Comparison of ENCODE assay signal across 20 cellular contexts in the genomic region with DNA sequence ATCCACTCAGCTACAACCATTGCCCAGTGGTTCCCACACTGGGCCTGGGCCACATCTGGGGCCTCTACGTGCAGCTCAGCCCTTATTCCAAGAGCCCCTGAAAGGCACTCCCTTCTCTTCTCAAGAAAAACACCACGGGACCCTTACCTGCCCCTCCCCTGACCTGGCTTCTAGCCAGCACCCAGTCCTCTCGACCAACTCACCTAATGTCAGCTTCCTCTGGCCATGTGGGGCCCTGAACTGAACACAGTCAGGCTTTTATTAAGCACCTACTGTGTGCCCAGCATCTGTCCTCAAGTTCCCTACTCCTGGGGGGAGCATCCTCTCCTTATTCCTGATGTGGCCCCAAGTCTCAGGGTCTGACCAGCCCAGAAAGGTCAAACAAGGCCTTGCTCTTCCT.
DNase-seq lines count a peak whose midpoint lies in the region; ATAC-seq and TF ChIP-seq lines count a peak whose summit lies in the region.
"Had no signal": no experiment of that assay in that cellular context is flagged by ENCODE, and none has a peak within 500 bp of the region (broad histone marks: within the 10 kb centered on the region; RNA-seq: fewer than 3 reads in every experiment).

No MANE protein-coding gene starts in this region.

- no peak for TF ChIP-seq CTCF in natural killer cell (IDR thresholded peaks at IDR 0.05)

- no peak for ATAC-seq in natural killer cell treated with Interleukin-12 subunit alpha and Interleukin-12 subunit beta and Interleukin-15 and Interleukin-18, amount 100 ng/mL, for 72 hours
- ATAC-seq in natural killer cell (no peak), HG02884 (IDR thresholded peaks at IDR 0.05; ENCODE audit: unreplicated experiment) (no peak), HG02885 (IDR thresholded peaks at IDR 0.05; ENCODE audit: poor library complexity, unreplicated experiment) (no peak)
- ATAC-seq: A549 had no signal

- peaks cover 6 to 9% of the 10 kb centered on the region in 2 donors for H3K27me3 Mint-ChIP-seq in natural killer cell treated with Interleukin-12 subunit alpha and Interleukin-12 subunit beta and Interleukin-15 and Interleukin-18, amount 100 ng/mL, for 72 hours
- H3K27me3 Mint-ChIP-seq in natural killer cell (ENCODE audit: low read depth in 2 of 2): peaks cover 6 to 20% of the 10 kb centered on the region in 2 donors

- peak; percentile 41 for DNase-seq in natural killer cell treated with Interleukin-12 subunit alpha and Interleukin-12 subunit beta and Interleukin-15 and Interleukin-18, amount 100 ng/mL, for 72 hours (ENCODE audit: low spot score)
- DNase-seq in natural killer cell (no peak), ecto neural progenitor cell (ENCODE audit: low spot score) (peak; percentile 31), posterior vena cava (ENCODE audit: low spot score) (peak; percentile 30), ureter (ENCODE audit: low spot score) (peak; percentile 28), NCI-H345 treated with DMSO at 0.1 percent for 48 hours (lab: John Stamatoyannopoulos, UW; ENCODE audit: unreplicated experiment) (no peak)
- DNase-seq: BE2C; DMS53; GDM1; NCI-H1092 treated with DMSO at 0.1 percent for 48 hours; NCI-H146; NCI-H2029; NCI-H2227 treated with DMSO at 0.1 percent for 48 hours; NCI-H510A treated with DMSO at 0.1 percent for 48 hours; NCI-H774; NK-92 treated with Interleukin-12 subunit alpha and Interleukin-12 subunit beta, amount 100 ng/mL, for 24 hours; SIG-M5 had no signal

- intact Hi-C loops in natural killer cell (cut with micrococcal nuclease): no loop called here
- intact Hi-C loops in posterior vena cava (cut with DNase I): no loop called here

- no peak overlapping the region for H3K4me3 Mint-ChIP-seq in natural killer cell treated with Interleukin-12 subunit alpha and Interleukin-12 subunit beta and Interleukin-15 and Interleukin-18, amount 100 ng/mL, for 72 hours
- no peak overlapping the region for H3K4me3 Mint-ChIP-seq in natural killer cell

- no peaks in the 10 kb centered on the region for H3K36me3 Mint-ChIP-seq in natural killer cell treated with Interleukin-12 subunit alpha and Interleukin-12 subunit beta and Interleukin-15 and Interleukin-18, amount 100 ng/mL, for 72 hours
- H3K36me3 Mint-ChIP-seq in natural killer cell: no peaks in the 10 kb centered on the region

- H3K9me3 Mint-ChIP-seq in natural killer cell treated with Interleukin-12 subunit alpha and Interleukin-12 subunit beta and Interleukin-15 and Interleukin-18, amount 100 ng/mL, for 72 hours: no peaks in the 10 kb centered on the region
- H3K9me3 Mint-ChIP-seq in natural killer cell: no peaks in the 10 kb centered on the region

- no peak overlapping the region for H3K27ac Mint-ChIP-seq in natural killer cell treated with Interleukin-12 subunit alpha and Interleukin-12 subunit beta and Interleukin-15 and Interleukin-18, amount 100 ng/mL, for 72 hours
- no peak overlapping the region for H3K27ac Mint-ChIP-seq in natural killer cell

- no peaks in the 10 kb centered on the region for H3K4me1 Mint-ChIP-seq in natural killer cell treated with Interleukin-12 subunit alpha and Interleukin-12 subunit beta and Interleukin-15 and Interleukin-18, amount 100 ng/mL, for 72 hours (ENCODE audit: low read depth in 2 of 2)
- H3K4me1 Mint-ChIP-seq in natural killer cell: no peaks in the 10 kb centered on the region

Comparison
In these comparisons a context has a peak if more than half of its experiments do, and no peak if none do; other contexts are left out.
1. DNase-seq: peak in natural killer cell treated with Interleukin-12 subunit alpha and Interleukin-12 subunit beta and Interleukin-15 and Interleukin-18, amount 100 ng/mL, for 72 hours (single experiment), ecto neural progenitor cell (single experiment), posterior vena cava (single experiment) and ureter (single experiment); none in natural killer cell (single experiment) and NCI-H345 treated with DMSO at 0.1 percent for 48 hours (single experiment).